ENCODE assay signal across 26 cellular contexts in genomic region chr11:95078526-95078925, GRCh38. TPM values are rescaled to one million over a fixed set of nuclear protein-coding genes. Genes with fewer than 3 reads are reported as not detected.
DNase-seq lines count a peak whose midpoint lies in the region; ATAC-seq and TF ChIP-seq lines count a peak whose summit lies in the region.
"Had no signal": no experiment of that assay in that cellular context is flagged by ENCODE, and none has a peak within 500 bp of the region (broad histone marks: within the 10 kb centered on the region; RNA-seq: fewer than 3 reads in every experiment).

No MANE protein-coding gene starts in this region.

- TF ChIP-seq CTCF in RWPE2 (IDR thresholded peaks at IDR 0.05; ENCODE audit: poor library complexity, severe bottlenecking) (no peak), epithelial cell of esophagus (IDR thresholded peaks at IDR 0.05; ENCODE audit: insufficient read depth, low read depth, low read length, missing control alignments) (no peak), tibial artery (IDR thresholded peaks at IDR 0.05) (no peak), BE2C (IDR thresholded peaks at IDR 0.05; ENCODE audit: low read depth, low read length) (no peak)

- peak; percentile 49 for DNase-seq in HT1080 (ENCODE audit: low read depth)
- DNase-seq in RWPE2 (ENCODE audit: low spot score): no peak
- DNase-seq in epithelial cell of esophagus (ENCODE audit: low read depth): peak; percentile 50
- DNase-seq in tibial artery: no peak
- no peak for DNase-seq in medulla oblongata (ENCODE audit: extremely low spot score)
- DNase-seq in BE2C: no peak
- DNase-seq: activated CD8-positive, alpha-beta T cell treated with anti-CD3 and anti-CD28 coated beads, Interleukin-2, amount 10 ng/mL, durations not matched to agents 7 days and 5 days; activated naive CD4-positive, alpha-beta T cell treated with anti-CD3 and anti-CD28 coated beads, Interleukin-2, amount 10 ng/mL, durations not matched to agents 7 days and 5 days; activated T-cell treated with anti-CD3 and anti-CD28 coated beads, Interleukin-2, amount 50 U/mL, for 24 hours; Caco-2; EL; endodermal cell; left cardiac atrium; MM.1S; naive thymus-derived CD8-positive, alpha-beta T cell; NCI-H345; SK-N-SH; stimulated activated naive B cell treated with anti-CD40 and anti-IgM and Interleukin-4, amounts not matched to agents 10 μg/mL and 1 μg/mL and 100 μg/mL, for 72 hours; thyroid gland had no signal

- H3K36me3 ChIP-seq in RWPE2 (ENCODE audit: low read depth): no peaks in the 10 kb centered on the region
- H3K36me3 ChIP-seq in tibial artery: no peaks in the 10 kb centered on the region
- H3K36me3 ChIP-seq in BE2C: no peaks in the 10 kb centered on the region
- H3K36me3 ChIP-seq: thyroid gland had no signal

- peaks cover 18% of the 10 kb centered on the region for H3K4me1 ChIP-seq in RWPE2 (ENCODE audit: insufficient read depth, poor library complexity, severe bottlenecking)
- H3K4me1 ChIP-seq in tibial artery: peaks cover 7 to 97% (median 64%) of the 10 kb centered on the region in 4 donors
- H3K4me1 ChIP-seq in BE2C: no peaks in the 10 kb centered on the region

- ATAC-seq in RWPE2 (ENCODE audit: low read depth) (peak; percentile 37; the same call in 2 of the 3 replicates), GM19328 (IDR thresholded peaks at IDR 0.05; ENCODE audit: unreplicated experiment) (no peak)
- ATAC-seq: activated CD8-positive, alpha-beta T cell treated with anti-CD3 and anti-CD28 coated beads, Interleukin-2, amount 10 ng/mL, durations not matched to agents 7 days and 5 days; left cardiac atrium; naive thymus-derived CD8-positive, alpha-beta T cell; stimulated activated naive B cell treated with anti-CD40 and anti-IgM and Interleukin-4, amounts not matched to agents 10 μg/mL and 1 μg/mL and 100 μg/mL, for 72 hours; WTC11 had no signal

- intact Hi-C loops in tibial artery (cut with DNase I; ENCODE audit: low total_unique reads): loop anchor here (5.0 to 10.0 kb wide), 2 partner anchors 69 to 686 kb away; no protein-coding TSS in a partner anchor

- no peak overlapping the region for H3K4me3 ChIP-seq in RWPE2 (ENCODE audit: severe bottlenecking)
- no peak overlapping the region for H3K4me3 ChIP-seq in epithelial cell of esophagus (ENCODE audit: low read length)
- H3K4me3 ChIP-seq in tibial artery: no peak overlapping the region
- no peak overlapping the region for H3K4me3 ChIP-seq in BE2C (ENCODE audit: low read depth, low read length)
- H3K4me3 ChIP-seq: thyroid gland had no signal

- H3K27me3 ChIP-seq in RWPE2 (ENCODE audit: insufficient read depth, poor library complexity, severe bottlenecking) (no peaks in the 10 kb centered on the region), tibial artery (no peaks in the 10 kb centered on the region), BE2C (no peaks in the 10 kb centered on the region)
- H3K27me3 ChIP-seq: thyroid gland had no signal

- H3K27ac ChIP-seq in RWPE2 (ENCODE audit: poor library complexity, severe bottlenecking) (no peak overlapping the region), tibial artery (peak overlapping the region; percentile 73 to 81)
- H3K27ac ChIP-seq: HL-60, parathyroid adenoma, thyroid gland had no signal

- H3K9me3 ChIP-seq in RWPE2 (ENCODE audit: severe bottlenecking) (no peaks in the 10 kb centered on the region), tibial artery (no peaks in the 10 kb centered on the region), BE2C (no peaks in the 10 kb centered on the region)
- H3K9me3 ChIP-seq: Caco-2, SK-N-SH, thyroid gland had no signal

RNA-seq across cellular contexts. Expression of gene ENDOD1, which starts 11.1 kb away (rescaled TPM):
- total RNA-seq in HT1080 (2014; rRNA removed; shearing (Covaris generic)): 32.4 and 38.8 TPM in 2 replicates
- polyA plus RNA-seq in HT1080 (2015; cell fraction: cytosol; rRNA removed): 25.4 and 32.8 TPM in 2 replicates
- polyA plus RNA-seq in HT1080 (2015; cell fraction: nucleus; rRNA removed): 21.4 and 24.6 TPM in 2 replicates
- 24.1 TPM for polyA plus RNA-seq in BE2C (2012; ENCODE audit: insufficient read depth, insufficient read length, low read depth)

RNA-seq across cellular contexts. Expression of gene SRSF8, which starts 11.8 kb away (rescaled TPM):
- 12.9 and 19.0 TPM in 2 replicates for total RNA-seq in HT1080 (2014; rRNA removed; shearing (Covaris generic))
- polyA plus RNA-seq in HT1080 (2015; cell fraction: cytosol; rRNA removed): 26.7 and 36.8 TPM in 2 replicates
- polyA plus RNA-seq in HT1080 (2015; cell fraction: nucleus; rRNA removed): 16.2 and 22.4 TPM in 2 replicates
- polyA plus RNA-seq in BE2C (2012; ENCODE audit: insufficient read depth, insufficient read length, low read depth): 147 TPM

RNA-seq across cellular contexts. Expression of gene KDM4F, which starts 29.3 kb away (rescaled TPM):
- not detected in 2 replicates for total RNA-seq in HT1080 (2014; rRNA removed; shearing (Covaris generic))
- not detected in 2 replicates for polyA plus RNA-seq in HT1080 (2015; cell fraction: cytosol; rRNA removed)
- polyA plus RNA-seq in HT1080 (2015; cell fraction: nucleus; rRNA removed): not detected in 2 replicates
- not detected for polyA plus RNA-seq in BE2C (2012; ENCODE audit: insufficient read depth, insufficient read length, low read depth)
- total RNA-seq: activated CD8-positive, alpha-beta T cell treated with anti-CD3 and anti-CD28 coated beads, Interleukin-2, amount 10 ng/mL, durations not matched to agents 7 days and 5 days; astrocyte; Caco-2; endodermal cell; fibroblast of lung; left cardiac atrium; naive thymus-derived CD8-positive, alpha-beta T cell; RPMI7951; thyroid gland; WTC11 had no signal
- polyA plus RNA-seq: fibroblast of lung; naive thymus-derived CD8-positive, alpha-beta T cell; SK-N-SH had no signal

RNA-seq across cellular contexts. Expression of gene KDM4E, which starts 53.5 kb away (rescaled TPM):
- not detected in 2 replicates for total RNA-seq in HT1080 (2014; rRNA removed; shearing (Covaris generic))
- not detected in 2 replicates for polyA plus RNA-seq in HT1080 (2015; cell fraction: cytosol; rRNA removed)
- polyA plus RNA-seq in HT1080 (2015; cell fraction: nucleus; rRNA removed): not detected in 2 replicates
- polyA plus RNA-seq in BE2C (2012; ENCODE audit: insufficient read depth, insufficient read length, low read depth): not detected
- total RNA-seq: activated CD8-positive, alpha-beta T cell treated with anti-CD3 and anti-CD28 coated beads, Interleukin-2, amount 10 ng/mL, durations not matched to agents 7 days and 5 days; Caco-2; endodermal cell; fibroblast of lung; left cardiac atrium; naive thymus-derived CD8-positive, alpha-beta T cell; RPMI7951; thyroid gland; WTC11 had no signal
- polyA plus RNA-seq: fibroblast of lung; naive thymus-derived CD8-positive, alpha-beta T cell had no signal

Comparison
In these comparisons a context has a peak if more than half of its experiments do, and no peak if none do; other contexts are left out.
1. DNase-seq: peak in HT1080 (single experiment) and epithelial cell of esophagus (single experiment); none in RWPE2 (single experiment), tibial artery (0 of 2), medulla oblongata (single experiment) and BE2C (single experiment).